ENCODE assay signal across 9 cellular contexts in genomic region chr10:70575486-70575873, GRCh38. TPM values are rescaled to one million over a fixed set of nuclear protein-coding genes. Genes with fewer than 3 reads are reported as not detected.
DNase-seq lines count a peak whose midpoint lies in the region; ATAC-seq and TF ChIP-seq lines count a peak whose summit lies in the region.
"Had no signal": no experiment of that assay in that cellular context is flagged by ENCODE, and none has a peak within 500 bp of the region (broad histone marks: within the 10 kb centered on the region; RNA-seq: fewer than 3 reads in every experiment).

No MANE protein-coding gene starts in this region.

- no peak for DNase-seq in activated T-cell treated with anti-CD3 and anti-CD28 coated beads, Interleukin-2, amount 50 U/mL, for 24 hours
- no peak for DNase-seq in activated T-cell treated with anti-CD3 and anti-CD28 coated beads, Interleukin-2, amount 50 U/mL, for 1 hour
- DNase-seq in Peyer's patch (no peak), left cardiac atrium (peak; percentile 28), thoracic aorta (ENCODE audit: low spot score) (no peak), middle frontal gyrus (ENCODE audit: extremely low spot score, low spot score) (no peak)

- H3K27me3 Mint-ChIP-seq in activated T-cell treated with anti-CD3 and anti-CD28 coated beads, Interleukin-2, amount 50 U/mL, for 24 hours = no peaks in the 10 kb centered on the region

- no peaks in the 10 kb centered on the region for H3K27me3 ChIP-seq in Peyer's patch
- no peaks in the 10 kb centered on the region for H3K27me3 ChIP-seq in thoracic aorta (replicated peaks; ENCODE audit: insufficient read depth)

- H3K4me3 ChIP-seq in Peyer's patch (no peak overlapping the region), thoracic aorta (peak overlapping the region; percentile 40)

- no peaks in the 10 kb centered on the region for H3K36me3 Mint-ChIP-seq in activated T-cell treated with anti-CD3 and anti-CD28 coated beads, Interleukin-2, amount 50 U/mL, for 24 hours (ENCODE audit: low read depth)

- H3K4me1 ChIP-seq in Peyer's patch = peaks cover 0 to 19% (median 11%) of the 10 kb centered on the region in 4 donors
- peaks cover 12 to 13% of the 10 kb centered on the region in 2 donors for H3K4me1 ChIP-seq in thoracic aorta (ENCODE audit: control insufficient read depth in 1 of 2, low read depth in 2 of 2)

- H3K9me3 ChIP-seq in Peyer's patch (no peaks in the 10 kb centered on the region), thoracic aorta (no peaks in the 10 kb centered on the region)

- no peaks in the 10 kb centered on the region for H3K36me3 ChIP-seq in Peyer's patch
- no peaks in the 10 kb centered on the region for H3K36me3 ChIP-seq in thoracic aorta

- TF ChIP-seq POLR2A in Peyer's patch (IDR thresholded peaks at IDR 0.05) = no peak

- TF ChIP-seq CTCF in Peyer's patch (IDR thresholded peaks at IDR 0.05) (no peak), thoracic aorta (IDR thresholded peaks at IDR 0.05) (no peak)

- no peak overlapping the region for H3K4me3 Mint-ChIP-seq in activated T-cell treated with anti-CD3 and anti-CD28 coated beads, Interleukin-2, amount 50 U/mL, for 24 hours
- H3K4me3 Mint-ChIP-seq: activated naive CD4-positive, alpha-beta T cell treated with anti-CD3 and anti-CD28 coated beads for 36 hours had no signal

- peak overlapping the region; percentile 6 for H3K27ac Mint-ChIP-seq in activated T-cell treated with anti-CD3 and anti-CD28 coated beads, Interleukin-2, amount 50 U/mL, for 24 hours
- H3K27ac Mint-ChIP-seq: activated naive CD4-positive, alpha-beta T cell treated with anti-CD3 and anti-CD28 coated beads for 36 hours had no signal

- H3K27ac ChIP-seq in Peyer's patch (peak overlapping the region in 3 of 4 donors; percentile 1 to 69 (median 40)), thoracic aorta (no peak overlapping the region)

- ATAC-seq in left cardiac atrium (peak; percentile 65 to 78), thoracic aorta (ENCODE audit: insufficient number of reproducible peaks, low FRiP score, low read depth) (no peak), HG02981 (IDR thresholded peaks at IDR 0.05; ENCODE audit: unreplicated experiment) (no peak), GM21360 (IDR thresholded peaks at IDR 0.05; ENCODE audit: unreplicated experiment) (no peak)

- peaks cover 53% of the 10 kb centered on the region for H3K4me1 Mint-ChIP-seq in activated T-cell treated with anti-CD3 and anti-CD28 coated beads, Interleukin-2, amount 50 U/mL, for 24 hours (ENCODE audit: low read depth)

- H3K9me3 Mint-ChIP-seq in activated T-cell treated with anti-CD3 and anti-CD28 coated beads, Interleukin-2, amount 50 U/mL, for 24 hours = peaks cover 3% of the 10 kb centered on the region
- H3K9me3 Mint-ChIP-seq: activated naive CD4-positive, alpha-beta T cell treated with anti-CD3 and anti-CD28 coated beads for 36 hours had no signal

- intact Hi-C loops in left cardiac atrium (cut with DNase I) = no loop called here

RNA-seq across cellular contexts. Expression of gene PRF1, which starts 27.1 kb away (rescaled TPM):
- 10 to 100 TPM in 1 of 4 donors, 1 to 10 TPM in 3; 4.6 to 12.4 (median 6.3) TPM for total RNA-seq in Peyer's patch
- 1 to 10 TPM; 1.5 to 4.6 TPM for total RNA-seq in left cardiac atrium
- 1 to 10 TPM; 3.7 to 5.4 TPM for total RNA-seq in thoracic aorta

Comparison
In these comparisons a context has a peak if more than half of its experiments do, and no peak if none do; other contexts are left out.
1. H3K27ac ChIP-seq: peak in Peyer's patch (3 of 4); none in thoracic aorta (0 of 2).
2. ATAC-seq: peak in left cardiac atrium (2 of 2); none in thoracic aorta (single experiment), HG02981 (single experiment) and GM21360 (single experiment).